ENCODE assay signal across 1 cellular context in the genomic region with DNA sequence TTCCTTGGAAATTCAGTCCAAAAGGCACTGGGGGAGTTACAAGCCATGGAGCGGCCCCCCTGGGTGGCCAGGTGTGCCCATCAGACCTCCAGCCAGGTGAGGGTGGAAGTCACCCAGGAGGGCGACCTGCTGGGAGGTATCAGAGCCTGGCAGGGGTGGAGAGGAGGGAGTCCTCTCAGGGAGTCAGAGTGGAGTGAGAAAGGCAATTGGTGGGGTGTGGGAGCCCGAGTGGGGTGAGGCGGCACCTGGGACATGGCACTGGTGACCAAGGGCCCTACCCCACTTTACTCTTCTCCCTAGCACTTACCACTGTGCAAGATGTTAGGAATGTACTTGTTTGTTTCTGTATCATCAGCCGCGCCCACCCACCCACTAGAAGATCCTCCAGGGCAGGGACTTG.
TF ChIP-seq lines count a peak whose summit lies in the region.

No MANE protein-coding gene starts in this region.

TF ChIP-seq in H1, 55 proteins besides CTCF, POLR2A, EP300 and RAD21:
- no peak for TF ChIP-seq NANOG (IDR thresholded peaks at IDR 0.05; ENCODE audit: insufficient read depth, low read depth, low read length, poor library complexity, severe bottlenecking)
- no peak for TF ChIP-seq CBX8 (IDR thresholded peaks at IDR 0.05; ENCODE audit: borderline replicate concordance, low read depth, low read length)
- TF ChIP-seq, protein P1, sequence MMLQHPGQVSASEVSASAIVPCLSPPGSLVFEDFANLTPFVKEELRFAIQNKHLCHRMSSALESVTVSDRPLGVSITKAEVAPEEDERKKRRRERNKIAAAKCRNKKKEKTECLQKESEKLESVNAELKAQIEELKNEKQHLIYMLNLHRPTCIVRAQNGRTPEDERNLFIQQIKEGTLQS (IDR thresholded peaks at IDR 0.05; ENCODE audit: insufficient read depth, low read depth, low read length) = no peak
- TF ChIP-seq CTBP2 (IDR thresholded peaks at IDR 0.05; ENCODE audit: borderline replicate concordance, insufficient read depth, insufficient read length, low read length) = no peak
- no peak for TF ChIP-seq BACH1 (IDR thresholded peaks at IDR 0.05; ENCODE audit: low read length)
- no peak for TF ChIP-seq POLR2AphosphoS5 (IDR thresholded peaks at IDR 0.05; ENCODE audit: low read depth, low read length)
- TF ChIP-seq FOSL1 (IDR thresholded peaks at IDR 0.05; ENCODE audit: insufficient read depth, low read depth, low read length) = no peak
